Comparison of ENCODE assay signal across 9 cellular contexts in genomic region chr4:73021634-73022033, GRCh38. TPM values are rescaled to one million over a fixed set of nuclear protein-coding genes. Genes with fewer than 3 reads are reported as not detected.
DNase-seq lines count a peak whose midpoint lies in the region; ATAC-seq, FAIRE-seq and TF ChIP-seq lines count a peak whose summit lies in the region.
"Had no signal": no experiment of that assay in that cellular context is flagged by ENCODE, and none has a peak within 500 bp of the region (broad histone marks: within the 10 kb centered on the region; RNA-seq: fewer than 3 reads in every experiment).

No MANE protein-coding gene starts in this region.

- H3K4me3 ChIP-seq in choroid plexus epithelial cell (ENCODE audit: low read depth, low read length) = no peak overlapping the region
- no peak overlapping the region for H3K4me3 ChIP-seq in skeletal muscle cell (ENCODE audit: low read depth, low read length)
- no peak overlapping the region for H3K4me3 ChIP-seq in pancreas

- no peak overlapping the region for H3K27ac ChIP-seq in pancreas

- H3K4me1 ChIP-seq in pancreas = no peaks in the 10 kb centered on the region

- TF ChIP-seq CTCF in choroid plexus epithelial cell (conservative IDR thresholded peaks at IDR 0.05; ENCODE audit: low read depth, low read length) (peak; percentile 65), pancreas (IDR thresholded peaks at IDR 0.05) (no peak)

- no peaks in the 10 kb centered on the region for H3K9me3 ChIP-seq in pancreas

- no peak for FAIRE-seq in pancreas (lab: Jason Lieb, UNC)

- 53 to 54% methylated on average over 1 of the region's 1 CpG for WGBS in pancreas, 2 donors

- peak; percentile 9 for DNase-seq in GM04504 (ENCODE audit: low read depth)
- DNase-seq in NCI-H1694 (lab: John Stamatoyannopoulos, UW) = peak; percentile 12
- DNase-seq in choroid plexus epithelial cell (ENCODE audit: low read depth) = peak; percentile 87
- peak; percentile 15 for DNase-seq in skeletal muscle cell (ENCODE audit: low read depth)
- no peak for DNase-seq in pancreas
- DNase-seq in mesenteric fat pad (ENCODE audit: low spot score) = no peak
- DNase-seq: natural killer cell had no signal

- intact Hi-C loops in pancreas (cut with DNase I) = no loop called here

- ATAC-seq in GM21825 (IDR thresholded peaks at IDR 0.05; ENCODE audit: unreplicated experiment) = peak; percentile 53
- ATAC-seq in HG03571 (IDR thresholded peaks at IDR 0.05; ENCODE audit: unreplicated experiment) = no peak
- ATAC-seq in pancreas = no peak

- H3K27me3 ChIP-seq in pancreas = no peaks in the 10 kb centered on the region

- H3K36me3 ChIP-seq in pancreas = no peaks in the 10 kb centered on the region

RNA-seq across cellular contexts. Expression of gene COX18, which starts 47.9 kb away (rescaled TPM):
- total RNA-seq in pancreas = 1 to 10 TPM; 6.3 to 9.6 (median 7.7) TPM
- polyA plus RNA-seq in pancreas = 1 to 10 TPM; 4.7 to 5.3 TPM
- 11.7 TPM for total RNA-seq in mesenteric fat pad

Comparison
In these comparisons a context has a peak if more than half of its experiments do, and no peak if none do; other contexts are left out.
1. DNase-seq: peak in GM04504 (single experiment), NCI-H1694 (single experiment), choroid plexus epithelial cell (single experiment) and skeletal muscle cell (single experiment); none in pancreas (0 of 6) and mesenteric fat pad (single experiment).